ENCODE assay signal across 8 cellular contexts in genomic region chr7:103988468-103989199, GRCh38. TPM values are rescaled to one million over a fixed set of nuclear protein-coding genes. Genes with fewer than 3 reads are reported as not detected.
DNase-seq lines count a peak whose midpoint lies in the region; ATAC-seq lines count a peak whose summit lies in the region.

No MANE protein-coding gene starts in this region.

- H3K36me3 ChIP-seq in mesodermal cell (ENCODE audit: control insufficient read depth, insufficient read depth, low read length) = no peaks in the 10 kb centered on the region

- H3K27ac ChIP-seq in mesodermal cell (ENCODE audit: low read depth, low read length, severe bottlenecking) = no peak overlapping the region

- H3K4me1 ChIP-seq in mesodermal cell (ENCODE audit: control insufficient read depth, insufficient read depth, low read length, poor library complexity, severe bottlenecking) = peaks cover 6% of the 10 kb centered on the region

- 4 to 5% methylated on average over 13 to 24 of the region's 37 CpGs for WGBS in mesodermal cell (ENCODE audit: insufficient coverage in 2 of 2), 2 experiments

- H3K4me3 ChIP-seq in mesodermal cell (ENCODE audit: extremely low read depth, insufficient read depth, low read length, poor library complexity, severe bottlenecking) = peak overlapping the region; percentile 36

- peak; percentile 27 for DNase-seq in ACHN
- DNase-seq in cerebellum (ENCODE audit: low spot score) = peak; percentile 61
- no peak for DNase-seq in effector CD8-positive, alpha-beta T cell (lab: John Stamatoyannopoulos, UW)
- no peak for DNase-seq in NOMO-1 treated with dmso at 0.1 percent for 144 hours (lab: John Stamatoyannopoulos, UW; ENCODE audit: unreplicated experiment)

- peak; percentile 19 for ATAC-seq in HG02759 (IDR thresholded peaks at IDR 0.05; ENCODE audit: unreplicated experiment)
- no peak for ATAC-seq in HG02678 (IDR thresholded peaks at IDR 0.05; ENCODE audit: unreplicated experiment)
- ATAC-seq in HG03521 (IDR thresholded peaks at IDR 0.05; ENCODE audit: unreplicated experiment) = no peak

- in situ Hi-C loops in ACHN (cut with HindIII; ENCODE audit: low pct_ligation_motif_present, low pct_unique_long_range_greater_than_20kb, low sequenced_read_pairs) = no loop called here

- no peaks in the 10 kb centered on the region for H3K9me3 ChIP-seq in mesodermal cell (ENCODE audit: control insufficient read depth, low read length)

RNA-seq across cellular contexts. Expression of gene RELN, which starts 0.8 kb away (rescaled TPM):
- total RNA-seq in cerebellum = 390 TPM
- polyA plus RNA-seq in mesodermal cell (2013, experiment 1 of 2) = 15.8 TPM
- 18.8 TPM for polyA plus RNA-seq in mesodermal cell (2013, experiment 2 of 2)

Comparison
In these comparisons a context has a peak if more than half of its experiments do, and no peak if none do; other contexts are left out.
1. DNase-seq: peak in ACHN (single experiment) and cerebellum (single experiment); none in effector CD8-positive, alpha-beta T cell (single experiment) and NOMO-1 treated with dmso at 0.1 percent for 144 hours (single experiment).